ENCODE assay signal across 10 cellular contexts in genomic region chr21:44761011-44761729, GRCh38. TPM values are rescaled to one million over a fixed set of nuclear protein-coding genes. Genes with fewer than 3 reads are reported as not detected.
DNase-seq lines count a peak whose midpoint lies in the region; TF ChIP-seq lines count a peak whose summit lies in the region.
"Had no signal": no experiment of that assay in that cellular context is flagged by ENCODE, and none has a peak within 500 bp of the region (broad histone marks: within the 10 kb centered on the region; RNA-seq: fewer than 3 reads in every experiment).

No MANE protein-coding gene starts in this region.

- no peaks in the 10 kb centered on the region for H3K9me3 Mint-ChIP-seq in activated CD4-positive, alpha-beta T cell treated with anti-CD3 and anti-CD28 coated beads, Interleukin-2, amount 10 ng/mL, durations not matched to agents 24 days and 14 days
- no peaks in the 10 kb centered on the region for H3K9me3 Mint-ChIP-seq in endodermal cell
- H3K9me3 Mint-ChIP-seq in activated T-helper 1 cell treated with anti-CD3 and anti-CD28 coated beads, Interleukin-12 subunit alpha, Interleukin-12 subunit beta, Interleukin-2, Interleukin-4 antibody, amounts not matched to agents 30 ng/mL and 10 ng/mL and 1 ng/mL, durations not matched to agents 14 hours and 24 hours and 36 hours = no peaks in the 10 kb centered on the region

- no peak overlapping the region for H3K27ac Mint-ChIP-seq in activated CD4-positive, alpha-beta T cell treated with anti-CD3 and anti-CD28 coated beads, Interleukin-2, amount 10 ng/mL, durations not matched to agents 24 days and 14 days
- H3K27ac Mint-ChIP-seq in endodermal cell = no peak overlapping the region
- H3K27ac Mint-ChIP-seq in activated T-helper 1 cell treated with anti-CD3 and anti-CD28 coated beads, Interleukin-12 subunit alpha, Interleukin-12 subunit beta, Interleukin-2, Interleukin-4 antibody, amounts not matched to agents 30 ng/mL and 10 ng/mL and 1 ng/mL, durations not matched to agents 14 hours and 24 hours and 36 hours = no peak overlapping the region

- H3K9me3 ChIP-seq in endodermal cell (ENCODE audit: control insufficient read depth, low read length) = no peaks in the 10 kb centered on the region

- intact Hi-C loops in activated CD4-positive, alpha-beta T cell treated with anti-CD3 and anti-CD28 coated beads, Interleukin-2, amount 10 ng/mL, durations not matched to agents 24 days and 14 days (cut with micrococcal nuclease) = no loop called here
- intact Hi-C loops in posterior vena cava (cut with DNase I) = no loop called here
- intact Hi-C loops in activated T-helper 1 cell treated with anti-CD3 and anti-CD28 coated beads, Interleukin-12 subunit alpha, Interleukin-12 subunit beta, Interleukin-2, Interleukin-4 antibody, amounts not matched to agents 30 ng/mL and 10 ng/mL and 1 ng/mL, durations not matched to agents 14 hours and 24 hours and 36 hours (cut with micrococcal nuclease) = no loop called here

- no peaks in the 10 kb centered on the region for H3K4me1 ChIP-seq in endodermal cell (ENCODE audit: control insufficient read depth, insufficient read depth, low read length)

- no peak overlapping the region for H3K4me3 Mint-ChIP-seq in activated CD4-positive, alpha-beta T cell treated with anti-CD3 and anti-CD28 coated beads, Interleukin-2, amount 10 ng/mL, durations not matched to agents 24 days and 14 days
- no peak overlapping the region for H3K4me3 Mint-ChIP-seq in endodermal cell
- no peak overlapping the region for H3K4me3 Mint-ChIP-seq in activated T-helper 1 cell treated with anti-CD3 and anti-CD28 coated beads, Interleukin-12 subunit alpha, Interleukin-12 subunit beta, Interleukin-2, Interleukin-4 antibody, amounts not matched to agents 30 ng/mL and 10 ng/mL and 1 ng/mL, durations not matched to agents 14 hours and 24 hours and 36 hours

- no peaks in the 10 kb centered on the region for H3K36me3 ChIP-seq in endodermal cell (ENCODE audit: control insufficient read depth, insufficient read depth, low read length)

- no peaks in the 10 kb centered on the region for H3K27me3 ChIP-seq in endodermal cell (ENCODE audit: control insufficient read depth, insufficient read depth, low read length, poor library complexity, severe bottlenecking)

- peak; percentile 87 for TF ChIP-seq CTCF in endodermal cell (conservative IDR thresholded peaks at IDR 0.05)

- no peaks in the 10 kb centered on the region for H3K27me3 Mint-ChIP-seq in activated CD4-positive, alpha-beta T cell treated with anti-CD3 and anti-CD28 coated beads, Interleukin-2, amount 10 ng/mL, durations not matched to agents 24 days and 14 days
- H3K27me3 Mint-ChIP-seq in endodermal cell (ENCODE audit: insufficient read depth) = peaks cover 1% of the 10 kb centered on the region
- no peaks in the 10 kb centered on the region for H3K27me3 Mint-ChIP-seq in activated T-helper 1 cell treated with anti-CD3 and anti-CD28 coated beads, Interleukin-12 subunit alpha, Interleukin-12 subunit beta, Interleukin-2, Interleukin-4 antibody, amounts not matched to agents 30 ng/mL and 10 ng/mL and 1 ng/mL, durations not matched to agents 14 hours and 24 hours and 36 hours (ENCODE audit: insufficient read depth)

- no peak overlapping the region for H3K4me3 ChIP-seq in endodermal cell (ENCODE audit: low read length)

- 70 to 76% methylated on average over 8 to 21 of the region's 21 CpGs for WGBS in endodermal cell (ENCODE audit: insufficient coverage in 1 of 2, insufficient read length in 1 of 2), 2 experiments

- peaks cover 12% of the 10 kb centered on the region for H3K4me1 Mint-ChIP-seq in activated CD4-positive, alpha-beta T cell treated with anti-CD3 and anti-CD28 coated beads, Interleukin-2, amount 10 ng/mL, durations not matched to agents 24 days and 14 days
- peaks cover 13% of the 10 kb centered on the region for H3K4me1 Mint-ChIP-seq in endodermal cell
- peaks cover 18% of the 10 kb centered on the region for H3K4me1 Mint-ChIP-seq in activated T-helper 1 cell treated with anti-CD3 and anti-CD28 coated beads, Interleukin-12 subunit alpha, Interleukin-12 subunit beta, Interleukin-2, Interleukin-4 antibody, amounts not matched to agents 30 ng/mL and 10 ng/mL and 1 ng/mL, durations not matched to agents 14 hours and 24 hours and 36 hours (ENCODE audit: low read depth)

- no peak overlapping the region for H3K9ac ChIP-seq in endodermal cell (ENCODE audit: extremely low read depth, low read length, poor library complexity, severe bottlenecking)

- DNase-seq in activated CD4-positive, alpha-beta T cell treated with anti-CD3 and anti-CD28 coated beads for 48 hours = peak; percentile 46
- no peak for DNase-seq in activated CD4-positive, alpha-beta T cell treated with anti-CD3 and anti-CD28 coated beads, Interleukin-2, amount 10 ng/mL, durations not matched to agents 24 days and 14 days
- peak; percentile 3 for DNase-seq in NCI-H146 treated with DMSO at 0.1 percent for 48 hours (lab: John Stamatoyannopoulos, UW; ENCODE audit: unreplicated experiment)
- peak; percentile 87 for DNase-seq in endodermal cell
- DNase-seq in posterior vena cava (ENCODE audit: low spot score) = peak; percentile 61
- DNase-seq in HPDE6-E6E7 (ENCODE audit: extremely low spot score) = no peak
- DNase-seq in activated T-helper 1 cell treated with anti-CD3 and anti-CD28 coated beads, Interleukin-12 subunit alpha, Interleukin-12 subunit beta, Interleukin-2, Interleukin-4 antibody, amounts not matched to agents 30 ng/mL and 10 ng/mL and 1 ng/mL, durations not matched to agents 14 hours and 24 hours and 36 hours (ENCODE audit: low spot score) = no peak
- DNase-seq in NCI-H524 (lab: John Stamatoyannopoulos, UW) = no peak
- DNase-seq: NCI-H1048 had no signal

- no peaks in the 10 kb centered on the region for H3K36me3 Mint-ChIP-seq in activated CD4-positive, alpha-beta T cell treated with anti-CD3 and anti-CD28 coated beads, Interleukin-2, amount 10 ng/mL, durations not matched to agents 24 days and 14 days (ENCODE audit: low read depth)
- H3K36me3 Mint-ChIP-seq in endodermal cell (ENCODE audit: low read depth) = no peaks in the 10 kb centered on the region
- H3K36me3 Mint-ChIP-seq in activated T-helper 1 cell treated with anti-CD3 and anti-CD28 coated beads, Interleukin-12 subunit alpha, Interleukin-12 subunit beta, Interleukin-2, Interleukin-4 antibody, amounts not matched to agents 30 ng/mL and 10 ng/mL and 1 ng/mL, durations not matched to agents 14 hours and 24 hours and 36 hours (ENCODE audit: low read depth) = no peaks in the 10 kb centered on the region

- no peak overlapping the region for H3K27ac ChIP-seq in endodermal cell (ENCODE audit: low read depth, low read length)

RNA-seq across cellular contexts. Expression of gene UBE2G2, which starts 40.5 kb away (rescaled TPM):
- 143 and 148 TPM in 2 replicates for total RNA-seq in activated CD4-positive, alpha-beta T cell treated with anti-CD3 and anti-CD28 coated beads, Interleukin-2, amount 10 ng/mL, durations not matched to agents 24 days and 14 days
- total RNA-seq in endodermal cell (10 to 100 TPM; 84.0 to 84.8 TPM), posterior vena cava (10 to 100 TPM; 72.6 to 75.6 TPM)
- polyA plus RNA-seq in endodermal cell (2013, experiment 1 of 2) = 75.0 TPM
- polyA plus RNA-seq in endodermal cell (2013, experiment 2 of 2) = 63.5 TPM
- total RNA-seq in activated T-helper 1 cell treated with anti-CD3 and anti-CD28 coated beads, Interleukin-12 subunit alpha, Interleukin-12 subunit beta, Interleukin-2, Interleukin-4 antibody, amounts not matched to agents 30 ng/mL and 10 ng/mL and 1 ng/mL, durations not matched to agents 14 hours and 24 hours and 36 hours = 137 and 151 TPM in 2 replicates

RNA-seq across cellular contexts. Expression of gene TSPEAR, which starts 49.8 kb away (rescaled TPM):
- total RNA-seq in activated CD4-positive, alpha-beta T cell treated with anti-CD3 and anti-CD28 coated beads, Interleukin-2, amount 10 ng/mL, durations not matched to agents 24 days and 14 days = not detected in 2 replicates
- total RNA-seq in endodermal cell (1 to 10 TPM; 1.5 to 6.0 TPM), posterior vena cava (under 1 TPM; 0.14 to 0.48 TPM)
- 0.32 TPM for polyA plus RNA-seq in endodermal cell (2013, experiment 1 of 2)
- polyA plus RNA-seq in endodermal cell (2013, experiment 2 of 2) = 0.29 TPM
- total RNA-seq in activated T-helper 1 cell treated with anti-CD3 and anti-CD28 coated beads, Interleukin-12 subunit alpha, Interleukin-12 subunit beta, Interleukin-2, Interleukin-4 antibody, amounts not matched to agents 30 ng/mL and 10 ng/mL and 1 ng/mL, durations not matched to agents 14 hours and 24 hours and 36 hours = not detected in 2 replicates
- total RNA-seq: Daoy had no signal

RNA-seq across cellular contexts. Expression of gene SUMO3, which starts 56.7 kb away (rescaled TPM):
- total RNA-seq in activated CD4-positive, alpha-beta T cell treated with anti-CD3 and anti-CD28 coated beads, Interleukin-2, amount 10 ng/mL, durations not matched to agents 24 days and 14 days = 90.3 and 90.6 TPM in 2 replicates
- 10 to 100 TPM; 79.5 to 96.4 TPM for total RNA-seq in endodermal cell
- 123 TPM for polyA plus RNA-seq in endodermal cell (2013, experiment 1 of 2)
- 111 TPM for polyA plus RNA-seq in endodermal cell (2013, experiment 2 of 2)
- total RNA-seq in posterior vena cava = 10 to 100 TPM; 53.5 to 58.3 TPM
- total RNA-seq in activated T-helper 1 cell treated with anti-CD3 and anti-CD28 coated beads, Interleukin-12 subunit alpha, Interleukin-12 subunit beta, Interleukin-2, Interleukin-4 antibody, amounts not matched to agents 30 ng/mL and 10 ng/mL and 1 ng/mL, durations not matched to agents 14 hours and 24 hours and 36 hours = 86.9 and 88.6 TPM in 2 replicates

Comparison
In these comparisons a context has a peak if more than half of its experiments do, and no peak if none do; other contexts are left out.
1. DNase-seq: peak in activated CD4-positive, alpha-beta T cell treated with anti-CD3 and anti-CD28 coated beads for 48 hours (single experiment), NCI-H146 treated with DMSO at 0.1 percent for 48 hours (single experiment), endodermal cell (single experiment) and posterior vena cava (single experiment); none in activated CD4-positive, alpha-beta T cell treated with anti-CD3 and anti-CD28 coated beads, Interleukin-2, amount 10 ng/mL, durations not matched to agents 24 days and 14 days (single experiment), HPDE6-E6E7 (single experiment), activated T-helper 1 cell treated with anti-CD3 and anti-CD28 coated beads, Interleukin-12 subunit alpha, Interleukin-12 subunit beta, Interleukin-2, Interleukin-4 antibody, amounts not matched to agents 30 ng/mL and 10 ng/mL and 1 ng/mL, durations not matched to agents 14 hours and 24 hours and 36 hours (single experiment) and NCI-H524 (0 of 2).